ENCODE assay signal across 15 cellular contexts in the genomic region with DNA sequence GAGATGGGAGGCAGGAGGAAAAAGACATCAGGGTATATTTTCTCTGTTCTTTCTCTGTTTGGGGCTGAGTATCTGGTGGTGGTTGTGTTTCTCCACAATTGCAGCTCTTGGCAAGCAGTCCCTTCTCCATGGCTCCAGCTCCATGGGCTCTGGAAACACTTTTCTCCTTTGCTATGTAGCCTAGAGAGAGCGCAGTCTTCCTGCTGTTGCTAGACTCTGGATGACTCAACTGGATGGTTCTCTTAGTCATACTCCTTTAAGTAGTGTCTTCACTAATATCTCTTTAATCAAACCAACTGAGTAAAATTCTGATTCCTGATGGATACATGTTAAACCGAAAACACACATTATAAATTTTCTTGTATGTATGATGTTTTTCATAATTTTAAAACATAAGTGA. TPM values are rescaled to one million over a fixed set of nuclear protein-coding genes. Genes with fewer than 3 reads are reported as not detected.
DNase-seq lines count a peak whose midpoint lies in the region; ATAC-seq, FAIRE-seq and TF ChIP-seq lines count a peak whose summit lies in the region.
"Had no signal": no experiment of that assay in that cellular context is flagged by ENCODE, and none has a peak within 500 bp of the region (broad histone marks: within the 10 kb centered on the region; RNA-seq: fewer than 3 reads in every experiment).

No MANE protein-coding gene starts in this region.

- H3K79me1 ChIP-seq in mesendoderm (ENCODE audit: low read length): no peaks in the 10 kb centered on the region

- peak; percentile 76 for FAIRE-seq in H54 (lab: Jason Lieb, UNC)
- FAIRE-seq: islet of Langerhans had no signal

- H2AK5ac ChIP-seq in mesendoderm (ENCODE audit: low read length): no peak overlapping the region

- no peak for TF ChIP-seq POLR2A in H54 (IDR thresholded peaks at IDR 0.05; ENCODE audit: low read depth, low read length)

- H2BK15ac ChIP-seq in mesendoderm (replicated peaks; ENCODE audit: low read depth): no peak overlapping the region

- DNase-seq in H54 (ENCODE audit: insufficient read length, low spot score) (no peak), PC-3 (peak; percentile 52), cardiac fibroblast (ENCODE audit: low read depth in 2 of 2) (peak; percentile 29 to 78), mesendoderm (peak; percentile 52), SHP77 (lab: John Stamatoyannopoulos, UW) (no peak)
- DNase-seq: activated CD4-positive, CD25-positive, alpha-beta regulatory T cell treated with anti-CD3 and anti-CD28 coated beads, Interleukin-2, amount 50 U/mL, for 72 hours; activated T-cell treated with anti-CD3 and anti-CD28 coated beads, Interleukin-2, amount 50 U/mL, for 4 hours; KBM-7; NCI-H146; NCI-H69; RPMI8226 had no signal

- no peak overlapping the region for H3K18ac ChIP-seq in mesendoderm (ENCODE audit: low read length)

- no peaks in the 10 kb centered on the region for H4K20me1 ChIP-seq in PC-3 (ENCODE audit: low read length)

- no peak overlapping the region for H3K56ac ChIP-seq in mesendoderm (ENCODE audit: low read length)

- no peaks in the 10 kb centered on the region for H3K9me3 ChIP-seq in PC-3 (ENCODE audit: low read length)

- H3K4me3 ChIP-seq in PC-3 (ENCODE audit: low read length): no peak overlapping the region
- no peak overlapping the region for H3K4me3 ChIP-seq in cardiac fibroblast (replicated peaks in 1 of 2; ENCODE audit: low read depth in 2 of 2, low read length in 2 of 2)
- no peak overlapping the region for H3K4me3 ChIP-seq in mesendoderm (ENCODE audit: low read length)

- no peak for ATAC-seq in PC-3
- ATAC-seq in GM19463 (IDR thresholded peaks at IDR 0.05; ENCODE audit: unreplicated experiment): no peak
- ATAC-seq in HG02970 (IDR thresholded peaks at IDR 0.05; ENCODE audit: low FRiP score, unreplicated experiment): no peak
- ATAC-seq: activated T-cell treated with anti-CD3 and anti-CD28 coated beads, Interleukin-2, amount 50 U/mL, for 4 hours had no signal

- H3F3A ChIP-seq in PC-3 (ENCODE audit: low read length, unreplicated experiment): peaks cover 3% of the 10 kb centered on the region

- H3K4me2 ChIP-seq in PC-3 (ENCODE audit: low read length): no peak overlapping the region
- H3K4me2 ChIP-seq in mesendoderm (ENCODE audit: low read length): no peak overlapping the region

- H3K9ac ChIP-seq in PC-3 (ENCODE audit: low read length) (no peak overlapping the region), mesendoderm (ENCODE audit: low read length) (no peak overlapping the region)

- no peak overlapping the region for H2BK5ac ChIP-seq in mesendoderm (ENCODE audit: low read length)

- no peak overlapping the region for H2BK120ac ChIP-seq in mesendoderm (ENCODE audit: low read depth, low read length)

- BruUV-seq in PC-3 (replicated peaks; lab: Mats Ljungman, UMichigan): no TSS peak

- no peak overlapping the region for H4K8ac ChIP-seq in mesendoderm (ENCODE audit: low read depth, low read length)

- H3K36me3 ChIP-seq in PC-3 (ENCODE audit: low read depth, low read length) (no peaks in the 10 kb centered on the region), mesendoderm (ENCODE audit: control insufficient read depth, insufficient read depth, low read length) (no peaks in the 10 kb centered on the region)

- no peak overlapping the region for H2AFZ ChIP-seq in PC-3 (ENCODE audit: low read length)

- WGBS in mesendoderm (ENCODE audit: extremely low coverage, insufficient coverage, low lambda C conversion rate): no CpG with 5 or more reads among the region's 2 CpGs

- no peaks in the 10 kb centered on the region for H3K27me3 ChIP-seq in PC-3 (ENCODE audit: low read length)
- no peaks in the 10 kb centered on the region for H3K27me3 ChIP-seq in mesendoderm (ENCODE audit: insufficient read depth, low read length, poor library complexity)

- H3K4ac ChIP-seq in mesendoderm (ENCODE audit: low read depth, low read length): no peak overlapping the region

- POLR2A ChIA-PET in PC-3 (lab: Charles Lee; ENCODE audit: unreplicated experiment): no interaction called here

- TF ChIP-seq CTCF in PC-3 (conservative IDR thresholded peaks at IDR 0.05; ENCODE audit: low read depth, low read length): no peak
- TF ChIP-seq CTCF in cardiac fibroblast (IDR thresholded peaks at IDR 0.05; ENCODE audit: low read depth, low read length): no peak

- H3K9me2 ChIP-seq in PC-3 (replicated peaks; ENCODE audit: low read length): no peaks in the 10 kb centered on the region

- intact Hi-C loops in PC-3 (cut with micrococcal nuclease): no loop called here

- no peak overlapping the region for H4K5ac ChIP-seq in mesendoderm (ENCODE audit: low read length)

- no peak overlapping the region for H3K27ac ChIP-seq in PC-3 (ENCODE audit: low read length)
- no peak overlapping the region for H3K27ac ChIP-seq in mesendoderm (ENCODE audit: low read depth, low read length)

- CTCF ChIA-PET in PC-3 (lab: Charles Lee): no interaction called here

- H3K23ac ChIP-seq in mesendoderm (ENCODE audit: low read length): no peak overlapping the region

- H3K79me2 ChIP-seq in PC-3 (ENCODE audit: low read length) (no peaks in the 10 kb centered on the region), mesendoderm (ENCODE audit: control insufficient read depth, insufficient read depth, low read length) (no peaks in the 10 kb centered on the region)

- peaks cover 27% of the 10 kb centered on the region for H3K4me1 ChIP-seq in PC-3 (ENCODE audit: insufficient read depth, low read length)
- H3K4me1 ChIP-seq in mesendoderm (ENCODE audit: control insufficient read depth, low read depth, low read length): peaks cover 5% of the 10 kb centered on the region

RNA-seq across cellular contexts. Expression of a gene that starts 3.3 kb away (rescaled TPM):
- total RNA-seq in PC-3 (2014; rRNA removed): 6.4 and 11.4 TPM in 2 replicates
- polyA plus RNA-seq in mesendoderm (2013, experiment 1 of 2): 18.5 TPM
- 20.4 TPM for polyA plus RNA-seq in mesendoderm (2013, experiment 2 of 2)

RNA-seq across cellular contexts. Expression of a gene that starts 9.3 kb away (rescaled TPM):
- 3.8 and 5.1 TPM in 2 replicates for total RNA-seq in PC-3 (2014; rRNA removed)
- 0.27 TPM for polyA plus RNA-seq in mesendoderm (2013, experiment 1 of 2)
- 0.15 TPM for polyA plus RNA-seq in mesendoderm (2013, experiment 2 of 2)
- total RNA-seq: G401 had no signal

Comparison
In these comparisons a context has a peak if more than half of its experiments do, and no peak if none do; other contexts are left out.
1. DNase-seq: peak in PC-3 (single experiment), cardiac fibroblast (2 of 2) and mesendoderm (single experiment); none in H54 (single experiment) and SHP77 (0 of 2).